30 cellular contexts compared by ENCODE assay signal in genomic region chr22:36227396-36227795, GRCh38. TPM values are rescaled to one million over a fixed set of nuclear protein-coding genes. Genes with fewer than 3 reads are reported as not detected.
DNase-seq lines count a peak whose midpoint lies in the region; ATAC-seq, FAIRE-seq and TF ChIP-seq lines count a peak whose summit lies in the region.
"Had no signal": no experiment of that assay in that cellular context is flagged by ENCODE, and none has a peak within 500 bp of the region (broad histone marks: within the 10 kb centered on the region; RNA-seq: fewer than 3 reads in every experiment).

No MANE protein-coding gene starts in this region.

- no peak for TF ChIP-seq EP300 in HepG2 (IDR thresholded peaks at IDR 0.05; ENCODE audit: low read depth in 2 of 2, low read length in 2 of 2)
- no peak for TF ChIP-seq EP300 in HepG2 (CRISPR knock-in tag; IDR thresholded peaks at IDR 0.05; ENCODE audit: borderline replicate concordance)
- TF ChIP-seq EP300 in stomach (IDR thresholded peaks at IDR 0.05), result no peak

- CTCF ChIA-PET in MCF 10A (lab: Yijun Ruan, JAX) (interaction anchor here (1.0 to 2.6 kb wide), 2 partner anchors 9 to 13 kb away, joined by 3 to 15 read pairs; partner anchors contain the start of gene APOL2), HepG2 (lab: Yijun Ruan, JAX; ENCODE audit: low intra/inter-chr PET ratio, low total read pairs) (no interaction called here)
- CTCF ChIA-PET in activated CD4-positive, alpha-beta memory T cell treated with anti-CD3 and anti-CD28 coated beads, Interleukin-2, amount 10 ng/mL, durations not matched to agents 7 days and 5 days (lab: Charles Lee), result interaction anchor here (0.7 to 1.7 kb wide), 2 partner anchors 12 to 38 kb away, joined by 3 to 4 read pairs; partner anchors contain the start of gene APOL2

- POLR2A ChIA-PET in MCF 10A (lab: Yijun Ruan, JAX), result no interaction called here
- POLR2A ChIA-PET in activated CD4-positive, alpha-beta memory T cell treated with anti-CD3 and anti-CD28 coated beads, Interleukin-2, amount 10 ng/mL, durations not matched to agents 7 days and 5 days (lab: Charles Lee), result interaction anchor here (1.3 to 3.6 kb wide), 2 partner anchors 11 to 58 kb away, joined by 3 to 20 read pairs; partner anchors contain the start of gene APOL2
- POLR2A ChIA-PET in HepG2 (lab: Yijun Ruan, JAX), result interaction anchor here (0.7 kb wide), 1 partner anchor 231 kb away, joined by 4 read pairs; no protein-coding TSS in a partner anchor

- peaks cover 3% of the 10 kb centered on the region for H3K79me2 ChIP-seq in HepG2 (ENCODE audit: insufficient read depth, low read length)

- H3K4me3 ChIP-seq in breast epithelium (no peak overlapping the region), HepG2 (replicated peaks in 1 of 3; ENCODE audit: insufficient read depth in 1 of 3, low read depth in 2 of 3, low read length in 3 of 3) (no peak overlapping the region), stomach (no peak overlapping the region)
- H3K4me3 ChIP-seq: ascending aorta, BLaER1, spleen, upper lobe of right lung had no signal

- H3K9me3 Mint-ChIP-seq in MCF 10A (ENCODE audit: unreplicated experiment), result no peaks in the 10 kb centered on the region
- H3K9me3 Mint-ChIP-seq in activated CD4-positive, alpha-beta memory T cell treated with anti-CD3 and anti-CD28 coated beads, Interleukin-2, amount 10 ng/mL, durations not matched to agents 7 days and 5 days, result no peaks in the 10 kb centered on the region
- H3K9me3 Mint-ChIP-seq: mesothelial cell of epicardium; naive thymus-derived CD8-positive, alpha-beta T cell; T-helper 2 cell treated with Interferon-gamma antibody and Interleukin-4, amounts not matched to agents 5 μg/mL and 100 μg/mL, for 36 hours had no signal

- ATAC-seq in HepG2, result no peak
- no peak for ATAC-seq in GM18511 (IDR thresholded peaks at IDR 0.05; ENCODE audit: unreplicated experiment)
- ATAC-seq: left ventricle myocardium superior; naive thymus-derived CD8-positive, alpha-beta T cell; SK-N-SH treated with all-trans-retinoic acid at 6 μM for 48 hours; upper lobe of right lung had no signal

- H3K36me3 Mint-ChIP-seq in MCF 10A (ENCODE audit: insufficient read depth, unreplicated experiment), result peaks cover 52% of the 10 kb centered on the region
- H3K36me3 Mint-ChIP-seq in activated CD4-positive, alpha-beta memory T cell treated with anti-CD3 and anti-CD28 coated beads, Interleukin-2, amount 10 ng/mL, durations not matched to agents 7 days and 5 days (ENCODE audit: low read depth), result peaks cover 68% of the 10 kb centered on the region

- H3K27ac ChIP-seq in breast epithelium, result no peak overlapping the region
- no peak overlapping the region for H3K27ac ChIP-seq in HepG2 (ENCODE audit: extremely low read length, insufficient read depth, low read length)
- no peak overlapping the region for H3K27ac ChIP-seq in stomach
- H3K27ac ChIP-seq: ascending aorta, BLaER1, spleen, upper lobe of right lung, VCaP had no signal

- H3K4me2 ChIP-seq in HepG2 (ENCODE audit: low read depth, low read length), result no peak overlapping the region
- H3K4me2 ChIP-seq: BLaER1 had no signal

- no peaks in the 10 kb centered on the region for H4K20me1 ChIP-seq in HepG2 (ENCODE audit: insufficient read depth, low read length)
- H4K20me1 ChIP-seq: BLaER1 had no signal

- H3K4me1 ChIP-seq in breast epithelium, result no peaks in the 10 kb centered on the region
- peaks cover 52% of the 10 kb centered on the region for H3K4me1 ChIP-seq in HepG2 (ENCODE audit: insufficient read depth, low read length)
- no peaks in the 10 kb centered on the region for H3K4me1 ChIP-seq in stomach
- H3K4me1 ChIP-seq: ascending aorta, upper lobe of right lung had no signal

- 88% methylated on average over 6 of the region's 9 CpGs for WGBS in HepG2 (ENCODE audit: low lambda C conversion rate)
- 88 to 95% (median 92%) methylated on average over 9 of the region's 9 CpGs for WGBS in stomach, 5 donors

- TF ChIP-seq POLR2A in breast epithelium (IDR thresholded peaks at IDR 0.05), result no peak
- no peak for TF ChIP-seq POLR2A in HepG2 (IDR thresholded peaks at IDR 0.05; ENCODE audit: insufficient read depth in 1 of 2, low read depth in 2 of 2, low read length in 2 of 2)
- no peak for TF ChIP-seq POLR2A in stomach (IDR thresholded peaks at IDR 0.05)

- no peaks in the 10 kb centered on the region for H3K4me1 Mint-ChIP-seq in MCF 10A (ENCODE audit: insufficient read depth, unreplicated experiment)
- H3K4me1 Mint-ChIP-seq in activated CD4-positive, alpha-beta memory T cell treated with anti-CD3 and anti-CD28 coated beads, Interleukin-2, amount 10 ng/mL, durations not matched to agents 7 days and 5 days, result peaks cover 15% of the 10 kb centered on the region

- no peak overlapping the region for H3K4me3 Mint-ChIP-seq in MCF 10A (ENCODE audit: unreplicated experiment)
- no peak overlapping the region for H3K4me3 Mint-ChIP-seq in activated CD4-positive, alpha-beta memory T cell treated with anti-CD3 and anti-CD28 coated beads, Interleukin-2, amount 10 ng/mL, durations not matched to agents 7 days and 5 days
- H3K4me3 Mint-ChIP-seq: mesothelial cell of epicardium; naive thymus-derived CD8-positive, alpha-beta T cell; T-helper 2 cell treated with Interferon-gamma antibody and Interleukin-4, amounts not matched to agents 5 μg/mL and 100 μg/mL, for 36 hours had no signal

- no peak for TF ChIP-seq RAD21 in HepG2 (CRISPR knock-in tag; IDR thresholded peaks at IDR 0.05)

- in situ Hi-C loops in HepG2 (cut with HindIII; ENCODE audit: extremely low pct_ligation_motif_present, low pct_unique_long_range_greater_than_20kb), result loop anchor here (10.0 kb wide), 1 partner anchor 83 kb away; no protein-coding TSS in a partner anchor

- H3K27ac Mint-ChIP-seq in MCF 10A (ENCODE audit: low read depth, unreplicated experiment), result no peak overlapping the region
- H3K27ac Mint-ChIP-seq in activated CD4-positive, alpha-beta memory T cell treated with anti-CD3 and anti-CD28 coated beads, Interleukin-2, amount 10 ng/mL, durations not matched to agents 7 days and 5 days, result no peak overlapping the region
- H3K27ac Mint-ChIP-seq: mesothelial cell of epicardium; T-helper 2 cell treated with Interferon-gamma antibody and Interleukin-4, amounts not matched to agents 5 μg/mL and 100 μg/mL, for 36 hours had no signal

- no peak overlapping the region for H3K9ac ChIP-seq in HepG2 (ENCODE audit: insufficient read depth, low read depth, low read length)
- H3K9ac ChIP-seq: BLaER1 had no signal

- DNase-seq in MCF 10A (ENCODE audit: unreplicated experiment) (no peak), breast epithelium (ENCODE audit: low spot score in 2 of 2) (no peak), HepG2 (ENCODE audit: low spot score) (no peak), activated gamma-delta T cell treated with Interleukin-2 at 50 U/mL for 16 hours (no peak), stomach (no peak)
- DNase-seq in activated CD4-positive, alpha-beta memory T cell treated with anti-CD3 and anti-CD28 coated beads, Interleukin-2, amount 10 ng/mL, durations not matched to agents 7 days and 5 days, result peak; percentile 26
- DNase-seq: activated naive CD4-positive, alpha-beta T cell treated with anti-CD3 and anti-CD28 coated beads, Interleukin-2, amount 50 U/mL, for 16 hours; central memory CD4-positive, alpha-beta T cell; dermis blood vessel endothelial cell; Karpas-422; left ventricle myocardium superior; naive thymus-derived CD8-positive, alpha-beta T cell; NCI-H1092; NCI-H1930; NCI-H69; occipital lobe; spleen; upper lobe of right lung had no signal

- no peak for FAIRE-seq in HepG2 (lab: Jason Lieb, UNC)
- FAIRE-seq: endometrium, H54, HTR-8/SVneo, islet of Langerhans had no signal

- intact Hi-C loops in MCF 10A (cut with micrococcal nuclease) (no loop called here), breast epithelium (cut with DNase I; ENCODE audit: low total_unique reads) (no loop called here), HepG2 (cut with micrococcal nuclease; ENCODE audit: unreplicated experiment) (no loop called here), stomach (cut with DNase I; ENCODE audit: low total_unique reads) (no loop called here)

- TF ChIP-seq CTCF in MCF 10A (IDR thresholded peaks at IDR 0.05; ENCODE audit: unreplicated experiment) (no peak), breast epithelium (IDR thresholded peaks at IDR 0.05) (no peak), HepG2 (CRISPR knock-in tag; IDR thresholded peaks at IDR 0.05) (no peak), stomach (IDR thresholded peaks at IDR 0.05) (no peak)

- BruUV-seq in MCF 10A (replicated peaks; lab: Mats Ljungman, UMichigan) (TSS peak; percentile 50), HepG2 (replicated peaks; lab: Mats Ljungman, UMichigan) (TSS peak; percentile 46)

- no peaks in the 10 kb centered on the region for H3K27me3 ChIP-seq in breast epithelium
- no peaks in the 10 kb centered on the region for H3K27me3 ChIP-seq in HepG2 (ENCODE audit: control insufficient read depth in 1 of 2, insufficient read depth in 2 of 2, low read length in 2 of 2)
- no peaks in the 10 kb centered on the region for H3K27me3 ChIP-seq in stomach
- H3K27me3 ChIP-seq: ascending aorta, BLaER1, spleen, upper lobe of right lung had no signal

- no peaks in the 10 kb centered on the region for H3K9me3 ChIP-seq in breast epithelium
- no peaks in the 10 kb centered on the region for H3K9me3 ChIP-seq in HepG2 (ENCODE audit: low read length)
- no peaks in the 10 kb centered on the region for H3K9me3 ChIP-seq in stomach
- H3K9me3 ChIP-seq: ascending aorta, BLaER1, spleen, upper lobe of right lung had no signal

- H3K36me3 ChIP-seq in breast epithelium, result no peaks in the 10 kb centered on the region
- peaks cover 12 to 32% of the 10 kb centered on the region in 2 experiments; a peak in 4 of 5 replicates for H3K36me3 ChIP-seq in HepG2 (replicated peaks in 1 of 2; ENCODE audit: control insufficient read depth in 1 of 2, insufficient read depth in 2 of 2, low read length in 2 of 2)
- peaks cover 43 to 79% (median 67%) of the 10 kb centered on the region in 4 donors for H3K36me3 ChIP-seq in stomach

- H3K27me3 Mint-ChIP-seq in MCF 10A (ENCODE audit: insufficient read depth, unreplicated experiment), result no peaks in the 10 kb centered on the region
- H3K27me3 Mint-ChIP-seq in activated CD4-positive, alpha-beta memory T cell treated with anti-CD3 and anti-CD28 coated beads, Interleukin-2, amount 10 ng/mL, durations not matched to agents 7 days and 5 days, result no peaks in the 10 kb centered on the region
- H3K27me3 Mint-ChIP-seq: naive thymus-derived CD8-positive, alpha-beta T cell had no signal

- H2AFZ ChIP-seq in HepG2 (ENCODE audit: low read length), result no peak overlapping the region

RNA-seq across cellular contexts. Expression of gene APOL2, which starts 11.9 kb away (rescaled TPM):
- total RNA-seq in MCF 10A (2022), result 16.0 and 38.7 TPM in 2 replicates
- total RNA-seq in breast epithelium, result 100 to 1,000 TPM in 1 of 3 donors, 10 to 100 TPM in 2; 50.4 to 112 (median 73.8) TPM
- total RNA-seq in activated CD4-positive, alpha-beta memory T cell treated with anti-CD3 and anti-CD28 coated beads, Interleukin-2, amount 10 ng/mL, durations not matched to agents 7 days and 5 days, result 10 to 100 TPM; 82.3 to 83.0 TPM
- 28.7 and 34.3 TPM in 2 replicates for total RNA-seq in HepG2 (2016; rRNA removed; fragmentation: Illumina TruSeq; extraction: Trizol)
- 2.5 and 3.6 TPM in 2 replicates for total RNA-seq in HepG2 (2016; cell fraction: cytosol; rRNA removed; fragmentation: Illumina TruSeq; extraction: Trizol; ENCODE audit: low read depth)
- total RNA-seq in HepG2 (2016; cell fraction: insoluble cytoplasmic fraction; rRNA removed; fragmentation: Illumina TruSeq; extraction: Trizol), result 27.0 and 29.3 TPM in 2 replicates
- total RNA-seq in HepG2 (2016; cell fraction: membrane; rRNA removed; fragmentation: Illumina TruSeq; extraction: Trizol), result 8.2 and 9.0 TPM in 2 replicates
- total RNA-seq in HepG2 (2016; cell fraction: nucleus; rRNA removed; fragmentation: Illumina TruSeq; extraction: Trizol), result 16.8 and 21.4 TPM in 2 replicates
- polyA plus RNA-seq in HepG2 (2011; rRNA removed), result 51.2 and 94.4 TPM in 2 replicates
- 53.4 and 72.6 TPM in 2 replicates for polyA plus RNA-seq in HepG2 (2011; cell fraction: cytosol; rRNA removed)
- polyA plus RNA-seq in HepG2 (2011; cell fraction: nucleus; rRNA removed), result 195 and 245 TPM in 2 replicates
- polyA plus RNA-seq in HepG2 (2012), result 58.3 and 88.7 TPM in 2 replicates
- polyA plus RNA-seq in HepG2 (2016; cell fraction: cytosol; fragmentation: Illumina TruSeq; extraction: Trizol; ENCODE audit: low read depth), result 1.8 TPM in 2 replicates
- polyA plus RNA-seq in HepG2 (2016; cell fraction: insoluble cytoplasmic fraction; fragmentation: Illumina TruSeq; extraction: Trizol; ENCODE audit: low read depth), result 20.2 and 26.3 TPM in 2 replicates
- polyA plus RNA-seq in HepG2 (2016; cell fraction: membrane; fragmentation: Illumina TruSeq; extraction: Trizol; ENCODE audit: low read depth), result 4.4 and 5.1 TPM in 2 replicates
- polyA plus RNA-seq in HepG2 (2016; cell fraction: nucleus; fragmentation: Illumina TruSeq; extraction: Trizol; ENCODE audit: insufficient read depth, low read depth), result 31.6 and 34.2 TPM in 2 replicates
- polyA minus RNA-seq in HepG2 (2011; rRNA and poly(A)+ RNA removed; ENCODE audit: low replicate concordance), result 34.5 and 120 TPM in 2 replicates
- 39.4 and 67.2 TPM in 2 replicates for polyA minus RNA-seq in HepG2 (2011; cell fraction: cytosol; rRNA and poly(A)+ RNA removed)
- polyA minus RNA-seq in HepG2 (2011; cell fraction: nucleus; rRNA and poly(A)+ RNA removed), result 44.7 and 77.3 TPM in 2 replicates
- total RNA-seq in stomach, result 100 to 1,000 TPM in 1 of 5 donors, 10 to 100 TPM in 4; 11.6 to 101 (median 44.9) TPM
- polyA plus RNA-seq in stomach, result 10 to 100 TPM; 18.8 to 36.9 (median 20.7) TPM

RNA-seq across cellular contexts. Expression of gene APOL1, which starts 25.5 kb away (rescaled TPM):
- total RNA-seq in MCF 10A (2022) (0.14 and 0.69 TPM in 2 replicates), breast epithelium (10 to 100 TPM in 2 of 3 donors, 1 to 10 TPM in 1; 5.9 to 38.3 (median 22.2) TPM), HepG2 (2016; rRNA removed; fragmentation: Illumina TruSeq; extraction: Trizol) (11.2 and 20.3 TPM in 2 replicates), stomach (10 to 100 TPM in 4 of 5 donors, 1 to 10 TPM in 1; 5.2 to 87.5 (median 38.2) TPM)
- 10 to 100 TPM; 63.0 to 64.0 TPM for total RNA-seq in activated CD4-positive, alpha-beta memory T cell treated with anti-CD3 and anti-CD28 coated beads, Interleukin-2, amount 10 ng/mL, durations not matched to agents 7 days and 5 days
- total RNA-seq in HepG2 (2016; cell fraction: cytosol; rRNA removed; fragmentation: Illumina TruSeq; extraction: Trizol; ENCODE audit: low read depth), result 2.3 and 2.8 TPM in 2 replicates
- total RNA-seq in HepG2 (2016; cell fraction: insoluble cytoplasmic fraction; rRNA removed; fragmentation: Illumina TruSeq; extraction: Trizol), result 10.1 and 20.9 TPM in 2 replicates
- total RNA-seq in HepG2 (2016; cell fraction: membrane; rRNA removed; fragmentation: Illumina TruSeq; extraction: Trizol), result 3.2 and 3.4 TPM in 2 replicates
- total RNA-seq in HepG2 (2016; cell fraction: nucleus; rRNA removed; fragmentation: Illumina TruSeq; extraction: Trizol), result 19.4 and 20.3 TPM in 2 replicates
- polyA plus RNA-seq in HepG2 (2011; rRNA removed) (75.0 and 124 TPM in 2 replicates), stomach (10 to 100 TPM in 2 of 3 donors, 1 to 10 TPM in 1; 7.3 to 58.1 (median 38.9) TPM)
- polyA plus RNA-seq in HepG2 (2011; cell fraction: cytosol; rRNA removed), result 57.2 and 84.6 TPM in 2 replicates
- polyA plus RNA-seq in HepG2 (2011; cell fraction: nucleus; rRNA removed), result 110 and 144 TPM in 2 replicates
- polyA plus RNA-seq in HepG2 (2012), result 126 and 159 TPM in 2 replicates
- 2.5 and 2.9 TPM in 2 replicates for polyA plus RNA-seq in HepG2 (2016; cell fraction: cytosol; fragmentation: Illumina TruSeq; extraction: Trizol; ENCODE audit: low read depth)
- polyA plus RNA-seq in HepG2 (2016; cell fraction: insoluble cytoplasmic fraction; fragmentation: Illumina TruSeq; extraction: Trizol; ENCODE audit: low read depth), result 12.0 and 13.0 TPM in 2 replicates
- polyA plus RNA-seq in HepG2 (2016; cell fraction: membrane; fragmentation: Illumina TruSeq; extraction: Trizol; ENCODE audit: low read depth), result 3.3 and 3.8 TPM in 2 replicates
- 37.3 and 42.3 TPM in 2 replicates for polyA plus RNA-seq in HepG2 (2016; cell fraction: nucleus; fragmentation: Illumina TruSeq; extraction: Trizol; ENCODE audit: insufficient read depth, low read depth)
- polyA minus RNA-seq in HepG2 (2011; rRNA and poly(A)+ RNA removed; ENCODE audit: low replicate concordance), result 2.0 and 61.9 TPM in 2 replicates
- polyA minus RNA-seq in HepG2 (2011; cell fraction: cytosol; rRNA and poly(A)+ RNA removed), result 61.5 and 88.3 TPM in 2 replicates
- polyA minus RNA-seq in HepG2 (2011; cell fraction: nucleus; rRNA and poly(A)+ RNA removed), result 34.2 and 54.7 TPM in 2 replicates

RNA-seq across cellular contexts. Expression of gene APOL4, which starts 25.8 kb away (rescaled TPM):
- total RNA-seq in MCF 10A (2022) (not detected in 2 replicates), breast epithelium (10 to 100 TPM in 2 of 3 donors, 1 to 10 TPM in 1; 4.9 to 41.3 (median 15.0) TPM), HepG2 (2016; rRNA removed; fragmentation: Illumina TruSeq; extraction: Trizol) (0.45 and 0.77 TPM in 2 replicates), stomach (10 to 100 TPM in 1 of 5 donors, 1 to 10 TPM in 2, not detected in 2; 1.2 to 13.2 (median 3.6) TPM)
- total RNA-seq in activated CD4-positive, alpha-beta memory T cell treated with anti-CD3 and anti-CD28 coated beads, Interleukin-2, amount 10 ng/mL, durations not matched to agents 7 days and 5 days, result 1 to 10 TPM; 7.5 to 7.6 TPM
- not detected in 2 replicates for total RNA-seq in HepG2 (2016; cell fraction: cytosol; rRNA removed; fragmentation: Illumina TruSeq; extraction: Trizol; ENCODE audit: low read depth)
- 0.54 and 0.76 TPM in 2 replicates for total RNA-seq in HepG2 (2016; cell fraction: insoluble cytoplasmic fraction; rRNA removed; fragmentation: Illumina TruSeq; extraction: Trizol)
- total RNA-seq in HepG2 (2016; cell fraction: membrane; rRNA removed; fragmentation: Illumina TruSeq; extraction: Trizol), result 0.15 and 0.45 TPM in 2 replicates
- 0.78 and 0.91 TPM in 2 replicates for total RNA-seq in HepG2 (2016; cell fraction: nucleus; rRNA removed; fragmentation: Illumina TruSeq; extraction: Trizol)
- polyA plus RNA-seq in HepG2 (2011; rRNA removed) (2.8 and 4.9 TPM in 2 replicates), stomach (10 to 100 TPM in 1 of 3 donors, 1 to 10 TPM in 2; 8.2 to 12.7 (median 9.7) TPM)
- polyA plus RNA-seq in HepG2 (2011; cell fraction: cytosol; rRNA removed), result 1.8 and 3.0 TPM in 2 replicates
- polyA plus RNA-seq in HepG2 (2011; cell fraction: nucleus; rRNA removed), result 5.6 and 9.1 TPM in 2 replicates
- 3.2 and 7.5 TPM in 2 replicates for polyA plus RNA-seq in HepG2 (2012)
- 0.06 and 0.10 TPM in 2 replicates for polyA plus RNA-seq in HepG2 (2016; cell fraction: cytosol; fragmentation: Illumina TruSeq; extraction: Trizol; ENCODE audit: low read depth)
- 0.57 and 0.62 TPM in 2 replicates for polyA plus RNA-seq in HepG2 (2016; cell fraction: insoluble cytoplasmic fraction; fragmentation: Illumina TruSeq; extraction: Trizol; ENCODE audit: low read depth)
- polyA plus RNA-seq in HepG2 (2016; cell fraction: membrane; fragmentation: Illumina TruSeq; extraction: Trizol; ENCODE audit: low read depth), result 0.11 and 0.16 TPM in 2 replicates
- 0.96 and 1.2 TPM in 2 replicates for polyA plus RNA-seq in HepG2 (2016; cell fraction: nucleus; fragmentation: Illumina TruSeq; extraction: Trizol; ENCODE audit: insufficient read depth, low read depth)
- polyA minus RNA-seq in HepG2 (2011; rRNA and poly(A)+ RNA removed; ENCODE audit: low replicate concordance), result 1.5 TPM in 1 of 2 replicates, not detected in the other
- 0.70 and 1.5 TPM in 2 replicates for polyA minus RNA-seq in HepG2 (2011; cell fraction: cytosol; rRNA and poly(A)+ RNA removed)
- 0.90 and 2.7 TPM in 2 replicates for polyA minus RNA-seq in HepG2 (2011; cell fraction: nucleus; rRNA and poly(A)+ RNA removed)
- total RNA-seq: ascending aorta; naive thymus-derived CD8-positive, alpha-beta T cell; renal cortical epithelial cell had no signal
- polyA plus RNA-seq: naive thymus-derived CD8-positive, alpha-beta T cell had no signal
